In genomic region chr18:711693-712400, GRCh38 we compare ENCODE assay signal across 8 cellular contexts. TPM values are rescaled to one million over a fixed set of nuclear protein-coding genes. Genes with fewer than 3 reads are reported as not detected.
DNase-seq lines count a peak whose midpoint lies in the region; ATAC-seq and TF ChIP-seq lines count a peak whose summit lies in the region.

No MANE protein-coding gene starts in this region.

- H3K27ac ChIP-seq in HUES64 (ENCODE audit: low read depth, low read length) (peak overlapping the region; percentile 84; the same call in 1 of the 2 replicates), ovary (peak overlapping the region; percentile 53 to 77), thymus (ENCODE audit: low read depth) (peak overlapping the region; percentile 61)

- ATAC-seq in GM21515 (IDR thresholded peaks at IDR 0.05; ENCODE audit: unreplicated experiment), result peak; percentile 76

- under 1% methylated on average over 42 of the region's 42 CpGs for WGBS in HUES64
- 0 to 1% (median 1%) methylated on average over 37 to 42 of the region's 42 CpGs for WGBS in ovary, 3 donors
- WGBS in thymus, result under 1% methylated on average over 42 of the region's 42 CpGs

- H3K4me3 ChIP-seq in HUES64 (ENCODE audit: low read length), result peak overlapping the region; percentile 89
- H3K4me3 ChIP-seq in ovary, result peak overlapping the region; percentile 49
- peak overlapping the region; percentile 56 for H3K4me3 ChIP-seq in thymus (ENCODE audit: low read length)

- TF ChIP-seq EP300 in ovary (IDR thresholded peaks at IDR 0.05), result no peak

- H3K9ac ChIP-seq in HUES64 (ENCODE audit: low read depth, low read length), result peak overlapping the region; percentile 88

- DNase-seq in DMS79 (lab: John Stamatoyannopoulos, UW) (peak; percentile 15), SIG-M5 treated with dmso at 0.1 percent for 504 hours (lab: John Stamatoyannopoulos, UW; ENCODE audit: unreplicated experiment) (peak; percentile 80), glutamatergic neuron (peak; percentile 36), ovary (peak; percentile 66 to 82 (median 69))
- DNase-seq in activated naive CD4-positive, alpha-beta T cell treated with anti-CD3 and anti-CD28 coated beads, Interleukin-2, amount 50 U/mL, for 16 hours, result peak; percentile 77

- intact Hi-C loops in ovary (cut with DNase I), result no loop called here

- H3K4me3 Mint-ChIP-seq in glutamatergic neuron (ENCODE audit: unreplicated experiment), result peak overlapping the region; percentile 58

- TF ChIP-seq POLR2A in ovary (IDR thresholded peaks at IDR 0.05), result no peak

- no peaks in the 10 kb centered on the region for H3K27me3 ChIP-seq in HUES64 (ENCODE audit: insufficient read depth, low read length)
- no peaks in the 10 kb centered on the region for H3K27me3 ChIP-seq in ovary
- no peaks in the 10 kb centered on the region for H3K27me3 ChIP-seq in thymus (ENCODE audit: control insufficient read depth, insufficient read depth)

- H3K36me3 ChIP-seq in HUES64 (ENCODE audit: insufficient read depth, low read length), result peaks cover 7% of the 10 kb centered on the region
- H3K36me3 ChIP-seq in ovary, result no peaks in the 10 kb centered on the region
- H3K36me3 ChIP-seq in thymus (ENCODE audit: control insufficient read depth, insufficient read depth), result peaks cover 8% of the 10 kb centered on the region

- no peaks in the 10 kb centered on the region for H3K9me3 Mint-ChIP-seq in glutamatergic neuron (ENCODE audit: unreplicated experiment)

- TF ChIP-seq CTCF in glutamatergic neuron (IDR thresholded peaks at IDR 0.05; ENCODE audit: partially characterized antibody, unreplicated experiment) (no peak), ovary (IDR thresholded peaks at IDR 0.05) (no peak)

- peaks cover 11% of the 10 kb centered on the region for H3K27me3 Mint-ChIP-seq in glutamatergic neuron (ENCODE audit: unreplicated experiment)

- H3K4me1 ChIP-seq in HUES64 (ENCODE audit: insufficient read depth, low read length) (0 out of 2 replicates have a peak, but pooled peaks cover 3% of the 10 kb centered on the region), ovary (ENCODE audit: insufficient read depth) (peaks cover 4% of the 10 kb centered on the region), thymus (ENCODE audit: control insufficient read depth, insufficient read depth, low read length) (peaks cover 5% of the 10 kb centered on the region)

- no peak overlapping the region for H3K27ac Mint-ChIP-seq in glutamatergic neuron (ENCODE audit: unreplicated experiment)

- peaks cover 3% of the 10 kb centered on the region for H3K36me3 Mint-ChIP-seq in glutamatergic neuron (ENCODE audit: unreplicated experiment)

- H3K9me3 ChIP-seq in HUES64 (ENCODE audit: insufficient read depth, low read depth, low read length) (no peaks in the 10 kb centered on the region), ovary (no peaks in the 10 kb centered on the region), thymus (ENCODE audit: control insufficient read depth) (peaks cover 1% of the 10 kb centered on the region)

- H3K4me1 Mint-ChIP-seq in glutamatergic neuron (ENCODE audit: low read depth, unreplicated experiment), result no peaks in the 10 kb centered on the region

RNA-seq across cellular contexts. Expression of gene ENOSF1, which starts 0.6 kb away (rescaled TPM):
- 23.1 TPM for polyA plus RNA-seq in HUES64 (2013, experiment 1 of 2)
- 27.4 TPM for polyA plus RNA-seq in HUES64 (2013, experiment 2 of 2)
- total RNA-seq in glutamatergic neuron (ENCODE audit: unreplicated experiment) (9.7 TPM), ovary (10 to 100 TPM; 45.1 to 94.9 (median 55.1) TPM)
- polyA plus RNA-seq in ovary (10 to 100 TPM; 29.2 to 52.7 TPM), thymus (83.1 TPM)

RNA-seq across cellular contexts. Expression of gene TYMS, which starts 54.4 kb away (rescaled TPM):
- 185 TPM for polyA plus RNA-seq in HUES64 (2013, experiment 1 of 2)
- polyA plus RNA-seq in HUES64 (2013, experiment 2 of 2), result 175 TPM
- total RNA-seq in glutamatergic neuron (ENCODE audit: unreplicated experiment) (15.5 TPM), ovary (1 to 10 TPM in 6 of 7 donors, under 1 TPM in 1; 0.48 to 7.9 (median 4.4) TPM)
- polyA plus RNA-seq in ovary (1 to 10 TPM; 2.8 to 8.4 TPM), thymus (17.8 TPM)

Comparison
In these comparisons a context has a peak if more than half of its experiments do, and no peak if none do; other contexts are left out.
1. Peak in every context shown above with its lines: DNase-seq, ATAC-seq, H3K4me3 ChIP-seq and H3K27ac ChIP-seq.
2. DNase-seq: peak in every context shown above with its lines; median percentile 80 in SIG-M5 treated with dmso at 0.1 percent for 504 hours; 77 in activated naive CD4-positive, alpha-beta T cell treated with anti-CD3 and anti-CD28 coated beads, Interleukin-2, amount 50 U/mL, for 16 hours; 69 in ovary; 36 in glutamatergic neuron; 15 in DMS79.